In genomic region chr4:151745727-151746231, GRCh38 we compare ENCODE assay signal across 16 cellular contexts. TPM values are rescaled to one million over a fixed set of nuclear protein-coding genes. Genes with fewer than 3 reads are reported as not detected.
DNase-seq lines count a peak whose midpoint lies in the region; ATAC-seq, FAIRE-seq and TF ChIP-seq lines count a peak whose summit lies in the region.
"Had no signal": no experiment of that assay in that cellular context is flagged by ENCODE, and none has a peak within 500 bp of the region (broad histone marks: within the 10 kb centered on the region; RNA-seq: fewer than 3 reads in every experiment).

No MANE protein-coding gene starts in this region.

- H3K4me3 ChIP-seq in right atrium auricular region: no peak overlapping the region
- H3K4me3 ChIP-seq in bronchial epithelial cell (ENCODE audit: low read depth, low read length): no peak overlapping the region
- H3K4me3 ChIP-seq in right cardiac atrium (ENCODE audit: low read length): no peak overlapping the region
- H3K4me3 ChIP-seq: Peyer's patch had no signal

- intact Hi-C loops in Right ventricle myocardium inferior (cut with DNase I): no loop called here
- intact Hi-C loops in right cardiac atrium (cut with DNase I): no loop called here

- 36% methylated on average over 4 of the region's 4 CpGs for WGBS in right cardiac atrium

- H3K4me1 ChIP-seq in right atrium auricular region (peaks cover 0 to 19% of the 10 kb centered on the region in 2 donors), right cardiac atrium (ENCODE audit: control insufficient read depth, insufficient read depth, low read length) (peaks cover 3% of the 10 kb centered on the region)
- H3K4me1 ChIP-seq: Peyer's patch had no signal

- TF ChIP-seq CTCF in right atrium auricular region (IDR thresholded peaks at IDR 0.05) (no peak), bronchial epithelial cell (IDR thresholded peaks at IDR 0.05; ENCODE audit: insufficient read depth, low read length, severe bottlenecking) (no peak)

- H3K36me3 ChIP-seq in right atrium auricular region (no peaks in the 10 kb centered on the region), bronchial epithelial cell (ENCODE audit: control insufficient read depth, insufficient read depth, low read length) (no peaks in the 10 kb centered on the region)
- H3K36me3 ChIP-seq: Peyer's patch had no signal

- no peak for FAIRE-seq in bronchial epithelial cell (lab: Jason Lieb, UNC)
- FAIRE-seq: small intestine had no signal

- no peaks in the 10 kb centered on the region for H3K27me3 ChIP-seq in right atrium auricular region
- no peaks in the 10 kb centered on the region for H3K27me3 ChIP-seq in bronchial epithelial cell (ENCODE audit: control insufficient read depth, insufficient read depth, low read length)
- H3K27me3 ChIP-seq in right cardiac atrium (ENCODE audit: control insufficient read depth, insufficient read depth): no peaks in the 10 kb centered on the region
- H3K27me3 ChIP-seq: Peyer's patch had no signal

- peak overlapping the region in 1 of 2 donors; percentile 50 for H3K27ac ChIP-seq in right atrium auricular region
- peak overlapping the region; percentile 17 for H3K27ac ChIP-seq in right cardiac atrium (ENCODE audit: low read length)
- H3K27ac ChIP-seq: Peyer's patch had no signal

- DNase-seq in Right ventricle myocardium inferior (ENCODE audit: missing footprints): no peak
- no peak for DNase-seq in right atrium auricular region (ENCODE audit: low spot score)
- DNase-seq in bronchial epithelial cell (ENCODE audit: low read depth): peak; percentile 49
- DNase-seq in right cardiac atrium: no peak
- DNase-seq in NCI-H82 (lab: John Stamatoyannopoulos, UW): no peak
- DNase-seq in stimulated activated CD4-positive, alpha-beta T cell treated with anti-CD3 and anti-CD28 coated beads, Interleukin-12 subunit alpha, Interleukin-12 subunit beta, amount 100 ng/mL, for 4 hours: no peak
- DNase-seq: activated CD4-positive, alpha-beta T cell treated with anti-CD3 and anti-CD28 coated beads, Interleukin-2, amount 50 U/mL, for 1 hour; effector memory CD8-positive, alpha-beta T cell; NCI-H1092 treated with DMSO at 0.1 percent for 48 hours; NCI-H345; Peyer's patch; small intestine; T-helper 17 cell had no signal

- ATAC-seq in Right ventricle myocardium inferior (peak; percentile 65), right cardiac atrium (no peak), HG03097 (IDR thresholded peaks at IDR 0.05; ENCODE audit: low FRiP score, unreplicated experiment) (no peak), GM18505 (IDR thresholded peaks at IDR 0.05; ENCODE audit: unreplicated experiment) (no peak)
- ATAC-seq: effector memory CD8-positive, alpha-beta T cell; left lobe of liver; T-helper 17 cell had no signal

- no peak for TF ChIP-seq POLR2A in GM18505 (IDR thresholded peaks at IDR 0.05; ENCODE audit: borderline replicate concordance, extremely low read depth, insufficient read depth, insufficient read length)

- no peaks in the 10 kb centered on the region for H3K9me3 ChIP-seq in right atrium auricular region
- no peaks in the 10 kb centered on the region for H3K9me3 ChIP-seq in right cardiac atrium (ENCODE audit: control insufficient read depth, low read length)
- H3K9me3 ChIP-seq: Peyer's patch had no signal

RNA-seq across cellular contexts. Expression of gene GATB, which starts 15.0 kb away (rescaled TPM):
- total RNA-seq in Right ventricle myocardium inferior: 171 TPM
- total RNA-seq in right atrium auricular region: 100 to 1,000 TPM in 1 of 2 donors, 10 to 100 TPM in 1; 28.1 to 131 TPM
- 11.1 and 14.0 TPM in 2 replicates for total RNA-seq in bronchial epithelial cell
- 100 to 1,000 TPM in 1 of 4 donors, 10 to 100 TPM in 3; 87.5 to 104 (median 91.0) TPM for total RNA-seq in right cardiac atrium
- 182 TPM for polyA plus RNA-seq in right cardiac atrium
